9 cellular contexts compared by ENCODE assay signal in genomic region chr1:2275796-2276536, GRCh38. TPM values are rescaled to one million over a fixed set of nuclear protein-coding genes. Genes with fewer than 3 reads are reported as not detected.
A peak's percentile ranks its signal among the peaks of the same experiment; 100 is the strongest.
DNase-seq lines count a peak whose midpoint lies in the region; ATAC-seq lines count a peak whose summit lies in the region.
"Had no signal": no experiment of that assay in that cellular context is flagged by ENCODE, and none has a peak within 500 bp of the region (broad histone marks: within the 10 kb centered on the region; RNA-seq: fewer than 3 reads in every experiment).

No MANE protein-coding gene starts in this region.

- H3K36me3 Mint-ChIP-seq in T-helper 2 cell treated with Interferon-gamma antibody and Interleukin-4, amounts not matched to agents 5 μg/mL and 100 μg/mL, for 36 hours (ENCODE audit: low read depth) = peaks cover 14% of the 10 kb centered on the region
- peaks cover 14% of the 10 kb centered on the region for H3K36me3 Mint-ChIP-seq in stimulated activated memory B cell treated with anti-CD40 and anti-IgM and Interleukin-4, amounts not matched to agents 10 μg/mL and 1 μg/mL and 100 μg/mL, for 72 hours

- H3K4me1 Mint-ChIP-seq in T-helper 2 cell treated with Interferon-gamma antibody and Interleukin-4, amounts not matched to agents 5 μg/mL and 100 μg/mL, for 36 hours (ENCODE audit: low read depth) = peaks cover 22% of the 10 kb centered on the region
- peaks cover 71% of the 10 kb centered on the region for H3K4me1 Mint-ChIP-seq in stimulated activated memory B cell treated with anti-CD40 and anti-IgM and Interleukin-4, amounts not matched to agents 10 μg/mL and 1 μg/mL and 100 μg/mL, for 72 hours

- peak; percentile 84 for ATAC-seq in stimulated activated memory B cell treated with anti-CD40 and anti-IgM and Interleukin-4, amounts not matched to agents 10 μg/mL and 1 μg/mL and 100 μg/mL, for 72 hours
- ATAC-seq: esophagus mucosa had no signal

- peak overlapping the region; percentile 57 for H3K27ac Mint-ChIP-seq in T-helper 2 cell treated with Interferon-gamma antibody and Interleukin-4, amounts not matched to agents 5 μg/mL and 100 μg/mL, for 36 hours
- H3K27ac Mint-ChIP-seq in stimulated activated memory B cell treated with anti-CD40 and anti-IgM and Interleukin-4, amounts not matched to agents 10 μg/mL and 1 μg/mL and 100 μg/mL, for 72 hours = peak overlapping the region; percentile 44

- H3K9me3 Mint-ChIP-seq in T-helper 2 cell treated with Interferon-gamma antibody and Interleukin-4, amounts not matched to agents 5 μg/mL and 100 μg/mL, for 36 hours = no peaks in the 10 kb centered on the region
- H3K9me3 Mint-ChIP-seq in stimulated activated memory B cell treated with anti-CD40 and anti-IgM and Interleukin-4, amounts not matched to agents 10 μg/mL and 1 μg/mL and 100 μg/mL, for 72 hours = no peaks in the 10 kb centered on the region

- H3K27me3 Mint-ChIP-seq in T-helper 2 cell treated with Interferon-gamma antibody and Interleukin-4, amounts not matched to agents 5 μg/mL and 100 μg/mL, for 36 hours (ENCODE audit: low read depth) = no peaks in the 10 kb centered on the region
- no peaks in the 10 kb centered on the region for H3K27me3 Mint-ChIP-seq in stimulated activated memory B cell treated with anti-CD40 and anti-IgM and Interleukin-4, amounts not matched to agents 10 μg/mL and 1 μg/mL and 100 μg/mL, for 72 hours

- intact Hi-C loops in head of caudate nucleus (cut with DNase I) = no loop called here

- DNase-seq in NCI-H1105 (lab: John Stamatoyannopoulos, UW) (peak; percentile 4), NCI-H1105 treated with DMSO at 0.1 percent for 48 hours (lab: John Stamatoyannopoulos, UW) (no peak), hepatic stellate cell (ENCODE audit: low spot score) (peak; percentile 75), nucleus accumbens (lab: John Stamatoyannopoulos, UW) (no peak), head of caudate nucleus (no peak), dermis blood vessel endothelial cell (no peak)
- no peak for DNase-seq in T-helper 2 cell treated with Interferon-gamma antibody and Interleukin-4, amounts not matched to agents 5 μg/mL and 100 μg/mL, for 36 hours (ENCODE audit: low spot score)

- no peak overlapping the region for H3K4me3 Mint-ChIP-seq in T-helper 2 cell treated with Interferon-gamma antibody and Interleukin-4, amounts not matched to agents 5 μg/mL and 100 μg/mL, for 36 hours
- H3K4me3 Mint-ChIP-seq in stimulated activated memory B cell treated with anti-CD40 and anti-IgM and Interleukin-4, amounts not matched to agents 10 μg/mL and 1 μg/mL and 100 μg/mL, for 72 hours = peak overlapping the region; percentile 5

RNA-seq across cellular contexts. Expression of gene SKI, which starts 47.8 kb away (rescaled TPM):
- total RNA-seq in dermis blood vessel endothelial cell = 26.7 and 44.4 TPM in 2 replicates

Comparison
In these comparisons a context has a peak if more than half of its experiments do, and no peak if none do; other contexts are left out.
1. DNase-seq: peak in NCI-H1105 (single experiment) and hepatic stellate cell (single experiment); none in NCI-H1105 treated with DMSO at 0.1 percent for 48 hours (single experiment), T-helper 2 cell treated with Interferon-gamma antibody and Interleukin-4, amounts not matched to agents 5 μg/mL and 100 μg/mL, for 36 hours (single experiment), nucleus accumbens (0 of 56), head of caudate nucleus (0 of 42) and dermis blood vessel endothelial cell (single experiment).